Comparison of ENCODE assay signal across 1 cellular context in the genomic region with DNA sequence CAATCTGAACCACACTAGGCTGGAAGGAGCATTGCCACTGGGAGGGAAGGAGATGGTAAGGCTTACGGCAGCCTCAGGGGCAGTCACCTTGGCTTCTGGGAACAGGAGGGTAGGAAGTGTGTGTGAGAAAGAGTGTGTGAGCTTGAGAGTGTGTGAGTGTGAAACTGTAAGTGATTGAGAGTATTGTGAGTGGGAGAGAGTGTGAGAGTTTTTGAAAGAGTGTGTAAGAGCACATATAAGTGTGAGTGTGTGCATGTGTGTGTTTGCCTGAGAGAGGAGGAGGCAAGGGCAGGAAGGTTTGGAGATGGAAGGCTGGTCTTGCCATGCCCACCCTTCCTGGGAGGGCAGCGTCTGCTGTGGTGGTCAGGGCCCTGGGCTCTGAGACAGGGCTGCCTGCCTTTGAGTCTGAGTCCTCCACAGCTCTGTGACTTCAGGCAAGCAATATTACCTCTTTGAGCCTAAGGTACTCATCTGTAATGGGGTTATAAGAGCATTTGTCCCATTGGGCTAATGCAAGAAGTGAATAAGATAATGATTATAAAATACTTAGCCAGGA.
TF ChIP-seq lines count a peak whose summit lies in the region.

No MANE protein-coding gene starts in this region.

TF ChIP-seq in H1, 55 proteins besides CTCF, POLR2A, EP300 and RAD21:
- TF ChIP-seq EZH2 (IDR thresholded peaks at IDR 0.05; ENCODE audit: low read depth, low read length, severe bottlenecking) (no peak), SP4 (IDR thresholded peaks at IDR 0.05; ENCODE audit: low read length) (no peak)
TF ChIP-seq in H1: peak in this region for 0.
